26 cellular contexts compared by ENCODE assay signal in genomic region chr16:73672135-73672534, GRCh38.
"Had no signal": no experiment of that assay in that cellular context is flagged by ENCODE, and none has a peak within 500 bp of the region (broad histone marks: within the 10 kb centered on the region; RNA-seq: fewer than 3 reads in every experiment).

No MANE protein-coding gene starts in this region.

- H3K4me1 Mint-ChIP-seq: mesothelial cell of epicardium; naive B cell; natural killer cell; nephron progenitor cell; stimulated activated effector memory CD8-positive, alpha-beta T cell treated with anti-CD3 and anti-CD28 coated beads, Interleukin-12 subunit alpha, Interleukin-12 subunit beta, amount 100 ng/mL, for 72 hours had no signal

- H3K4me1 ChIP-seq: left ventricle myocardium inferior, right atrium auricular region, right lobe of liver, suprapubic skin, tibial artery, upper lobe of left lung, vagina had no signal

- H3K27ac Mint-ChIP-seq: mesothelial cell of epicardium; naive B cell; natural killer cell; nephron progenitor cell; progenitor cell of endocrine pancreas; stimulated activated effector memory CD8-positive, alpha-beta T cell treated with anti-CD3 and anti-CD28 coated beads, Interleukin-12 subunit alpha, Interleukin-12 subunit beta, amount 100 ng/mL, for 72 hours; stimulated activated naive CD8-positive, alpha-beta T cell treated with anti-CD3 and anti-CD28 coated beads, Interleukin-15, Interleukin-2, amounts not matched to agents 100 ng/mL and 50 ng/mL, for 24 hours had no signal

- H3K36me3 Mint-ChIP-seq: mesothelial cell of epicardium; naive B cell; natural killer cell; stimulated activated effector memory CD8-positive, alpha-beta T cell treated with anti-CD3 and anti-CD28 coated beads, Interleukin-12 subunit alpha, Interleukin-12 subunit beta, amount 100 ng/mL, for 72 hours had no signal

- DNase-seq: hypothalamus; islet precursor cell; left ventricle myocardium inferior; mesendoderm; naive B cell; natural killer cell; nephron progenitor cell; ovary; right lobe of liver; stimulated activated CD4-positive, alpha-beta T cell treated with anti-CD3 and anti-CD28 coated beads, Interleukin-12 subunit alpha, Interleukin-12 subunit beta, amount 100 ng/mL, for 4 hours; stimulated activated CD4-positive, alpha-beta T cell treated with anti-CD3 and anti-CD28 coated beads, Interleukin-15, amount 100 ng/mL, for 24 hours; stimulated activated CD4-positive, alpha-beta T cell treated with anti-CD3 and anti-CD28 coated beads, Interleukin-2, amount 100 ng/mL, for 24 hours; stimulated activated CD4-positive, alpha-beta T cell treated with anti-CD3 and anti-CD28 coated beads, Interleukin-4, amount 100 ng/mL, for 1 hour; stimulated activated naive CD4-positive, alpha-beta T cell; tibial artery; upper lobe of left lung had no signal

- H3K27ac ChIP-seq: left ventricle myocardium inferior, ovary, right atrium auricular region, right lobe of liver, skin epidermis, suprapubic skin, thoracic aorta, tibial artery, upper lobe of left lung, vagina had no signal

- H3K4me3 ChIP-seq: left ventricle myocardium inferior, lung, ovary, right atrium auricular region, right lobe of liver, skin epidermis, suprapubic skin, thoracic aorta, tibial artery, upper lobe of left lung, vagina had no signal

- H3K9me3 Mint-ChIP-seq: stimulated activated effector memory CD8-positive, alpha-beta T cell treated with anti-CD3 and anti-CD28 coated beads, Interleukin-12 subunit alpha, Interleukin-12 subunit beta, amount 100 ng/mL, for 72 hours; stimulated activated naive CD8-positive, alpha-beta T cell treated with anti-CD3 and anti-CD28 coated beads, Interleukin-15, Interleukin-2, amounts not matched to agents 100 ng/mL and 50 ng/mL, for 24 hours had no signal

- H3K9me3 ChIP-seq: ovary, right lobe of liver, thoracic aorta, tibial artery, vagina had no signal

- H3K27me3 ChIP-seq: ovary, right atrium auricular region, right lobe of liver, tibial artery, upper lobe of left lung, vagina had no signal

- H3K4me3 Mint-ChIP-seq: mesothelial cell of epicardium; naive B cell; natural killer cell; nephron progenitor cell; stimulated activated effector memory CD8-positive, alpha-beta T cell treated with anti-CD3 and anti-CD28 coated beads, Interleukin-12 subunit alpha, Interleukin-12 subunit beta, amount 100 ng/mL, for 72 hours; stimulated activated naive CD8-positive, alpha-beta T cell treated with anti-CD3 and anti-CD28 coated beads, Interleukin-15, Interleukin-2, amounts not matched to agents 100 ng/mL and 50 ng/mL, for 24 hours had no signal

- ATAC-seq: natural killer cell; right lobe of liver; stimulated activated effector memory CD8-positive, alpha-beta T cell treated with anti-CD3 and anti-CD28 coated beads, Interleukin-12 subunit alpha, Interleukin-12 subunit beta, amount 100 ng/mL, for 72 hours had no signal

- H3K36me3 ChIP-seq: left ventricle myocardium inferior, ovary, right atrium auricular region, right lobe of liver, suprapubic skin, thoracic aorta, tibial artery, upper lobe of left lung, vagina had no signal
